Comparison of ENCODE assay signal across 11 cellular contexts in the genomic region with DNA sequence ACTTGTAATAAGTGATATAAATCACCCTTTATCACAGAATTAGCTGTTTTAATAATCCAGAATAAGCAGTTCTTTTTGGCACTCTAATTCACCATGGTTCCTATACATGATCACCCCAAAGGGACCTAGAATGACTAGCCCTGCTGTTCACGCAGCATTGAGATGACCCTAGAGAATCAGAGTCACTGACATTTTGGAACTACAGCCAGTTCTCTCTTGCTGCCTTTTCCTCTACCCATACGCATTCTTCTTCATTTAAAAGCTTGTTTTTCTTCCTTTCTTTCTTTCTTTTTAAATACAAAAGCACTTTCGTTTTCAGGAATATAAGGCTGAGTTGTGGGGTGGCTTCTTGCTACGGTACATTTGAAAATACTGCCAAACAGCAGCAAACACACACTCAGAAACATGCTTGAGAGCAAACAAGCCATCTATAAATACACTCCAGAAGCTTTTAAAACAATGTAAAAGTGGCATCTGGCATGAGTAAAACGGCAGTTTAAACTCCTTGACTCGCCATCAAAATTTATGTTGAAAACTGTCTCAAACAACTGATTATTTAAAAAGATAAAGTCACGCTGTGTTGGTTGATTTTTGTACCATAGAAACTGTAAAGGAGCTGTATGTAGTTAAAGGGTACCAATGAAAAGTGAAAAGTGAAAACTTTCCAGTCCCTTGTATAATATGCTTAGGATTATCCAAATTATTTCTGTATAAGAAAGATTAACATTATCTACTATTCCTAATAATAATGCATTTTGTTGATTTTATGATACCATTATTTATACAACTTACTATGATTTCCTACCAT.
DNase-seq lines count a peak whose midpoint lies in the region; ATAC-seq, FAIRE-seq and TF ChIP-seq lines count a peak whose summit lies in the region.
"Had no signal": no experiment of that assay in that cellular context is flagged by ENCODE, and none has a peak within 500 bp of the region (broad histone marks: within the 10 kb centered on the region; RNA-seq: fewer than 3 reads in every experiment).

No MANE protein-coding gene starts in this region.

- DNase-seq in HT1080 (ENCODE audit: low read depth), result peak; percentile 14
- no peak for DNase-seq in D721Med (ENCODE audit: insufficient read length, low spot score)
- DNase-seq in cortex of kidney (lab: John Stamatoyannopoulos, UW), result no peak
- DNase-seq in HuH-7.5 (ENCODE audit: low spot score), result no peak
- DNase-seq: H9, WERI-Rb-1 had no signal

- no peaks in the 10 kb centered on the region for H3K27me3 Mint-ChIP-seq in brain

- no peak for ATAC-seq in esophagus mucosa

- H3K4me3 ChIP-seq in BLaER1 (no peak overlapping the region), muscle layer of duodenum (ENCODE audit: low read depth in 1 of 2, low read length in 2 of 2) (peak overlapping the region; percentile 30 to 51)

- FAIRE-seq in D721Med (lab: Jason Lieb, UNC), result no peak

- H4K20me1 ChIP-seq in BLaER1, result no peaks in the 10 kb centered on the region

- peaks cover 29% of the 10 kb centered on the region for H3K4me1 ChIP-seq in BLaER1
- H3K4me1 ChIP-seq in muscle layer of duodenum (ENCODE audit: control insufficient read depth in 1 of 2, insufficient read depth in 2 of 2, low read length in 2 of 2), result peaks cover 0 to 3% of the 10 kb centered on the region in 2 donors

- H3K27me3 ChIP-seq in BLaER1, result no peaks in the 10 kb centered on the region
- H3K27me3 ChIP-seq in muscle layer of duodenum (ENCODE audit: low read depth, low read length), result no peaks in the 10 kb centered on the region

- H3K36me3 Mint-ChIP-seq in brain, result no peaks in the 10 kb centered on the region

- peak overlapping the region; percentile 68 for H3K4me2 ChIP-seq in BLaER1
- H3K4me2 ChIP-seq: KMS-11 had no signal

- H3K36me3 ChIP-seq in BLaER1 (no peaks in the 10 kb centered on the region), muscle layer of duodenum (ENCODE audit: control insufficient read depth in 1 of 2, insufficient read depth in 2 of 2, low read length in 2 of 2) (no peaks in the 10 kb centered on the region)
- H3K36me3 ChIP-seq: WERI-Rb-1 had no signal

- peak overlapping the region; percentile 63 for H3K9ac ChIP-seq in BLaER1
- H3K9ac ChIP-seq: KMS-11 had no signal

- H3K4me3 Mint-ChIP-seq in brain, result peak overlapping the region in 4 of 5 experiments; percentile 25 to 83 (median 68)
- H3K4me3 Mint-ChIP-seq: H9 had no signal

- TF ChIP-seq CTCF in brain (conservative IDR thresholded peaks at IDR 0.05) (no peak), D721Med (IDR thresholded peaks at IDR 0.05; ENCODE audit: insufficient read depth, missing control alignments) (no peak)

- H3K9me3 ChIP-seq in BLaER1 (no peaks in the 10 kb centered on the region), muscle layer of duodenum (ENCODE audit: control insufficient read depth in 1 of 2, low read length in 2 of 2) (no peaks in the 10 kb centered on the region)

- H3K27ac ChIP-seq in BLaER1, result no peak overlapping the region
- no peak overlapping the region for H3K27ac ChIP-seq in muscle layer of duodenum (ENCODE audit: low read length)
- H3K27ac ChIP-seq: KMS-11, WERI-Rb-1 had no signal

- peak overlapping the region in 2 of 5 experiments; percentile 80 to 86 for H3K27ac Mint-ChIP-seq in brain
- H3K27ac Mint-ChIP-seq: H9 had no signal

- H3K4me1 Mint-ChIP-seq in brain, result peaks cover 26% of the 10 kb centered on the region

- no peaks in the 10 kb centered on the region for H3K9me3 Mint-ChIP-seq in brain
- H3K9me3 Mint-ChIP-seq: H9 had no signal
